Comparison of ENCODE assay signal across 13 cellular contexts in the genomic region with DNA sequence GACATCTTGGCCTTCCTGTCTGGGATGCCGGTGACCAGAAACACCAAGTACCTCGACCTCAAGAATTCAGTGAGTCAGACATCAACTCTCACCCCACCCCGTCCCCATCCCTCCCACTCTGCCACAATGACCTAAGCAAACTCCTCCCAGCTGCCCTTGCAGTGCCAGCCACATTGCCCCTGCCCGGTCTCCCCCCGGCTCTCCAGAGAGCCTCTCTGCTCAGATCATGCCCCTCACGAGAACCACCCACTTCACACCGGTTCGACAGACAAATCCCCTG. TPM values are rescaled to one million over a fixed set of nuclear protein-coding genes. Genes with fewer than 3 reads are reported as not detected.
DNase-seq lines count a peak whose midpoint lies in the region; ATAC-seq, FAIRE-seq and TF ChIP-seq lines count a peak whose summit lies in the region.
"Had no signal": no experiment of that assay in that cellular context is flagged by ENCODE, and none has a peak within 500 bp of the region (broad histone marks: within the 10 kb centered on the region; RNA-seq: fewer than 3 reads in every experiment).

No MANE protein-coding gene starts in this region.

- ATAC-seq in GM21825 (IDR thresholded peaks at IDR 0.05; ENCODE audit: unreplicated experiment) = no peak
- ATAC-seq in naive thymus-derived CD4-positive, alpha-beta T cell = no peak

- FAIRE-seq in kidney (lab: Jason Lieb, UNC) = no peak

- H3K4me3 ChIP-seq in BLaER1 (no peak overlapping the region), kidney (ENCODE audit: low read length in 2 of 2) (no peak overlapping the region)
- no peak overlapping the region for H3K4me3 ChIP-seq in naive thymus-derived CD4-positive, alpha-beta T cell (ENCODE audit: low read length)
- H3K4me3 ChIP-seq: ovary, tibial nerve had no signal

- no peaks in the 10 kb centered on the region for H3K9me3 Mint-ChIP-seq in activated CD4-positive, alpha-beta memory T cell treated with anti-CD3 and anti-CD28 coated beads, Interleukin-2, amount 10 ng/mL, durations not matched to agents 7 days and 5 days
- H3K9me3 Mint-ChIP-seq in glutamatergic neuron (ENCODE audit: unreplicated experiment) = peaks cover 10% of the 10 kb centered on the region
- H3K9me3 Mint-ChIP-seq in naive thymus-derived CD4-positive, alpha-beta T cell = no peaks in the 10 kb centered on the region
- H3K9me3 Mint-ChIP-seq: activated T-helper 2 cell treated with anti-CD3 and anti-CD28 coated beads, Interferon-gamma antibody, Interleukin-2, Interleukin-4, amounts not matched to agents 10 μg/mL and 5 μg/mL and 100 μg/mL, durations not matched to agents 14 hours and 24 hours and 36 hours had no signal

- TF ChIP-seq CTCF in kidney (IDR thresholded peaks at IDR 0.05; ENCODE audit: borderline replicate concordance, extremely low read depth, insufficient read depth) = no peak
- no peak for TF ChIP-seq CTCF in glutamatergic neuron (IDR thresholded peaks at IDR 0.05; ENCODE audit: partially characterized antibody, unreplicated experiment)

- DNase-seq in HCEC 1CT (peak; percentile 42), kidney (peak; percentile 73), glutamatergic neuron (no peak), activated gamma-delta T cell treated with Interleukin-2 at 50 U/mL for 16 hours (no peak)
- peak; percentile 22 for DNase-seq in activated CD4-positive, alpha-beta memory T cell treated with anti-CD3 and anti-CD28 coated beads, Interleukin-2, amount 10 ng/mL, durations not matched to agents 7 days and 5 days
- no peak for DNase-seq in naive thymus-derived CD4-positive, alpha-beta T cell
- DNase-seq: effector CD4-positive, alpha-beta T cell; NCI-H1092; ovary had no signal

- no peaks in the 10 kb centered on the region for H3K36me3 ChIP-seq in BLaER1
- no peaks in the 10 kb centered on the region for H3K36me3 ChIP-seq in kidney (ENCODE audit: control insufficient read depth in 1 of 2, insufficient read depth in 2 of 2, low read length in 2 of 2)
- no peaks in the 10 kb centered on the region for H3K36me3 ChIP-seq in naive thymus-derived CD4-positive, alpha-beta T cell (ENCODE audit: control insufficient read depth in 2 of 3, insufficient read depth in 3 of 3, low read length in 3 of 3)
- H3K36me3 ChIP-seq: ovary had no signal

- peaks cover 8% of the 10 kb centered on the region for H3K4me1 Mint-ChIP-seq in activated CD4-positive, alpha-beta memory T cell treated with anti-CD3 and anti-CD28 coated beads, Interleukin-2, amount 10 ng/mL, durations not matched to agents 7 days and 5 days
- peaks cover 33% of the 10 kb centered on the region for H3K4me1 Mint-ChIP-seq in glutamatergic neuron (ENCODE audit: low read depth, unreplicated experiment)
- peaks cover 4 to 8% (median 5%) of the 10 kb centered on the region in 7 donors for H3K4me1 Mint-ChIP-seq in naive thymus-derived CD4-positive, alpha-beta T cell

- CTCF ChIA-PET in activated CD4-positive, alpha-beta memory T cell treated with anti-CD3 and anti-CD28 coated beads, Interleukin-2, amount 10 ng/mL, durations not matched to agents 7 days and 5 days (lab: Charles Lee) = interaction anchor here (0.7 kb wide), 1 partner anchor 45 kb away, joined by 3 read pairs; no protein-coding TSS in a partner anchor
- CTCF ChIA-PET in naive thymus-derived CD4-positive, alpha-beta T cell (lab: Charles Lee) = no interaction called here

- H3K4me3 Mint-ChIP-seq in activated CD4-positive, alpha-beta memory T cell treated with anti-CD3 and anti-CD28 coated beads, Interleukin-2, amount 10 ng/mL, durations not matched to agents 7 days and 5 days = no peak overlapping the region
- no peak overlapping the region for H3K4me3 Mint-ChIP-seq in glutamatergic neuron (ENCODE audit: unreplicated experiment)
- H3K4me3 Mint-ChIP-seq in naive thymus-derived CD4-positive, alpha-beta T cell = no peak overlapping the region

- H3K27ac ChIP-seq in BLaER1 (no peak overlapping the region), kidney (ENCODE audit: low read depth in 2 of 2, low read length in 2 of 2) (no peak overlapping the region)
- no peak overlapping the region for H3K27ac ChIP-seq in naive thymus-derived CD4-positive, alpha-beta T cell (ENCODE audit: low read depth, low read length)
- H3K27ac ChIP-seq: ovary, tibial nerve had no signal

- POLR2A ChIA-PET in activated CD4-positive, alpha-beta memory T cell treated with anti-CD3 and anti-CD28 coated beads, Interleukin-2, amount 10 ng/mL, durations not matched to agents 7 days and 5 days (lab: Charles Lee) = no interaction called here
- POLR2A ChIA-PET in naive thymus-derived CD4-positive, alpha-beta T cell (lab: Charles Lee) = no interaction called here

- H3K9ac ChIP-seq in BLaER1 (no peak overlapping the region), kidney (ENCODE audit: low read length in 2 of 2) (no peak overlapping the region)

- no peaks in the 10 kb centered on the region for H3K36me3 Mint-ChIP-seq in activated CD4-positive, alpha-beta memory T cell treated with anti-CD3 and anti-CD28 coated beads, Interleukin-2, amount 10 ng/mL, durations not matched to agents 7 days and 5 days (ENCODE audit: low read depth)
- no peaks in the 10 kb centered on the region for H3K36me3 Mint-ChIP-seq in glutamatergic neuron (ENCODE audit: unreplicated experiment)
- no peaks in the 10 kb centered on the region for H3K36me3 Mint-ChIP-seq in naive thymus-derived CD4-positive, alpha-beta T cell

- H3K27me3 ChIP-seq in BLaER1 = no peaks in the 10 kb centered on the region
- H3K27me3 ChIP-seq in naive thymus-derived CD4-positive, alpha-beta T cell (ENCODE audit: control insufficient read depth in 2 of 2, insufficient read depth in 2 of 2, low read length in 2 of 2) = no peaks in the 10 kb centered on the region
- H3K27me3 ChIP-seq: ovary, tibial nerve had no signal

- intact Hi-C loops in kidney (cut with DNase I) = no loop called here
- intact Hi-C loops in naive thymus-derived CD4-positive, alpha-beta T cell (cut with micrococcal nuclease) = no loop called here

- no peaks in the 10 kb centered on the region for H3K27me3 Mint-ChIP-seq in activated CD4-positive, alpha-beta memory T cell treated with anti-CD3 and anti-CD28 coated beads, Interleukin-2, amount 10 ng/mL, durations not matched to agents 7 days and 5 days
- peaks cover 8% of the 10 kb centered on the region for H3K27me3 Mint-ChIP-seq in glutamatergic neuron (ENCODE audit: unreplicated experiment)
- peaks cover 0 to 4% (median 0%) of the 10 kb centered on the region in 5 donors for H3K27me3 Mint-ChIP-seq in naive thymus-derived CD4-positive, alpha-beta T cell

- H3K4me2 ChIP-seq in BLaER1 = peak overlapping the region; percentile 50

- no peaks in the 10 kb centered on the region for H4K20me1 ChIP-seq in BLaER1

- H3K9me3 ChIP-seq in BLaER1 (no peaks in the 10 kb centered on the region), kidney (ENCODE audit: control insufficient read depth in 1 of 2, low read length in 2 of 2) (no peaks in the 10 kb centered on the region)
- H3K9me3 ChIP-seq in naive thymus-derived CD4-positive, alpha-beta T cell (ENCODE audit: control insufficient read depth in 2 of 3, low read length in 3 of 3) = no peaks in the 10 kb centered on the region
- H3K9me3 ChIP-seq: ovary, tibial nerve had no signal

- H3K27ac Mint-ChIP-seq in activated CD4-positive, alpha-beta memory T cell treated with anti-CD3 and anti-CD28 coated beads, Interleukin-2, amount 10 ng/mL, durations not matched to agents 7 days and 5 days = no peak overlapping the region
- no peak overlapping the region for H3K27ac Mint-ChIP-seq in glutamatergic neuron (ENCODE audit: unreplicated experiment)
- H3K27ac Mint-ChIP-seq in naive thymus-derived CD4-positive, alpha-beta T cell = peak overlapping the region in 1 of 9 donors; percentile 29
- H3K27ac Mint-ChIP-seq: activated T-helper 2 cell treated with anti-CD3 and anti-CD28 coated beads, Interferon-gamma antibody, Interleukin-2, Interleukin-4, amounts not matched to agents 10 μg/mL and 5 μg/mL and 100 μg/mL, durations not matched to agents 14 hours and 24 hours and 36 hours had no signal

- peaks cover 17% of the 10 kb centered on the region for H3K4me1 ChIP-seq in BLaER1
- H3K4me1 ChIP-seq in kidney (ENCODE audit: control insufficient read depth in 1 of 2, insufficient read depth in 1 of 2, low read depth in 1 of 2, low read length in 2 of 2) = peaks cover 0 to 3% of the 10 kb centered on the region in 2 donors
- no peaks in the 10 kb centered on the region for H3K4me1 ChIP-seq in naive thymus-derived CD4-positive, alpha-beta T cell (ENCODE audit: control insufficient read depth in 2 of 2, insufficient read depth in 2 of 2, low read length in 2 of 2)

RNA-seq across cellular contexts. Expression of gene MYRF, which starts 23.6 kb away (rescaled TPM):
- 1 to 10 TPM; 4.6 to 4.9 TPM for total RNA-seq in activated CD4-positive, alpha-beta memory T cell treated with anti-CD3 and anti-CD28 coated beads, Interleukin-2, amount 10 ng/mL, durations not matched to agents 7 days and 5 days
- total RNA-seq in kidney = 36.3 TPM
- polyA plus RNA-seq in kidney (ENCODE audit: insufficient read depth, low read depth, low replicate concordance) = 6.0 TPM
- 0.29 TPM for total RNA-seq in glutamatergic neuron (ENCODE audit: unreplicated experiment)
- total RNA-seq in naive thymus-derived CD4-positive, alpha-beta T cell = 1 to 10 TPM in 1 of 5 experiments, under 1 TPM in 4; 0.19 to 1.5 (median 0.29) TPM
- under 1 TPM in 1 of 2 donors, not detected in 1; 0.44 TPM for polyA plus RNA-seq in naive thymus-derived CD4-positive, alpha-beta T cell

RNA-seq across cellular contexts. Expression of gene DAGLA, which starts 48.7 kb away (rescaled TPM):
- total RNA-seq in activated CD4-positive, alpha-beta memory T cell treated with anti-CD3 and anti-CD28 coated beads, Interleukin-2, amount 10 ng/mL, durations not matched to agents 7 days and 5 days = under 1 TPM; 0.10 to 0.13 TPM
- total RNA-seq in kidney = 3.9 TPM
- polyA plus RNA-seq in kidney (ENCODE audit: insufficient read depth, low read depth, low replicate concordance) = 1.4 TPM
- 9.6 TPM for total RNA-seq in glutamatergic neuron (ENCODE audit: unreplicated experiment)
- 1 to 10 TPM in 1 of 5 experiments, under 1 TPM in 4; 0.15 to 2.1 (median 0.35) TPM for total RNA-seq in naive thymus-derived CD4-positive, alpha-beta T cell
- under 1 TPM; 0.24 to 0.26 TPM for polyA plus RNA-seq in naive thymus-derived CD4-positive, alpha-beta T cell

Comparison
In these comparisons a context has a peak if more than half of its experiments do, and no peak if none do; other contexts are left out.
1. DNase-seq: peak in HCEC 1CT (single experiment), activated CD4-positive, alpha-beta memory T cell treated with anti-CD3 and anti-CD28 coated beads, Interleukin-2, amount 10 ng/mL, durations not matched to agents 7 days and 5 days (single experiment) and kidney (single experiment); none in glutamatergic neuron (single experiment), activated gamma-delta T cell treated with Interleukin-2 at 50 U/mL for 16 hours (single experiment) and naive thymus-derived CD4-positive, alpha-beta T cell (0 of 9).